Comparison of ENCODE assay signal across 17 cellular contexts in genomic region chr5:91061946-91062586, GRCh38.
A peak's percentile ranks its signal among the peaks of the same experiment; 100 is the strongest.
DNase-seq lines count a peak whose midpoint lies in the region; ATAC-seq, FAIRE-seq and TF ChIP-seq lines count a peak whose summit lies in the region.
"Had no signal": no experiment of that assay in that cellular context is flagged by ENCODE, and none has a peak within 500 bp of the region (broad histone marks: within the 10 kb centered on the region; RNA-seq: fewer than 3 reads in every experiment).

No MANE protein-coding gene starts in this region.

- no peak for TF ChIP-seq RAD21 in HepG2 (CRISPR knock-in tag; IDR thresholded peaks at IDR 0.05)

- H3K9ac ChIP-seq in HepG2 (ENCODE audit: insufficient read depth, low read depth, low read length), result no peak overlapping the region

- WGBS in HepG2 (ENCODE audit: low lambda C conversion rate), result 13% methylated on average over 4 of the region's 4 CpGs

- no TSS peak for BruUV-seq in HepG2 (replicated peaks; lab: Mats Ljungman, UMichigan)

- no peaks in the 10 kb centered on the region for H3K36me3 ChIP-seq in HepG2 (replicated peaks in 1 of 2; ENCODE audit: control insufficient read depth in 1 of 2, insufficient read depth in 2 of 2, low read length in 2 of 2)
- H3K36me3 ChIP-seq: ascending aorta had no signal

- CTCF ChIA-PET in HepG2 (lab: Yijun Ruan, JAX; ENCODE audit: low intra/inter-chr PET ratio, low total read pairs), result no interaction called here

- DNase-seq in GM12892 (ENCODE audit: insufficient read length) (no peak), epidermal melanocyte (ENCODE audit: insufficient read length, low spot score) (no peak), HepG2 (ENCODE audit: low spot score) (no peak), midbrain (lab: John Stamatoyannopoulos, UW) (no peak)
- DNase-seq in activated naive CD8-positive, alpha-beta T cell treated with anti-CD3 and anti-CD28 coated beads for 36 hours, result peak; percentile 11
- DNase-seq: activated gamma-delta T cell; MM.1S; NCI-H2081; NCI-H524; PC-3; stimulated activated CD4-positive, alpha-beta T cell treated with anti-CD3 and anti-CD28 coated beads, Interleukin-12 subunit alpha, Interleukin-12 subunit beta, amount 100 ng/mL, for 4 hours had no signal

- TF ChIP-seq EP300 in HepG2 (IDR thresholded peaks at IDR 0.05; ENCODE audit: low read depth in 2 of 2, low read length in 2 of 2) (no peak), HepG2 (CRISPR knock-in tag; IDR thresholded peaks at IDR 0.05; ENCODE audit: borderline replicate concordance) (no peak)

- ATAC-seq in GM19397 (IDR thresholded peaks at IDR 0.05; ENCODE audit: unreplicated experiment), result peak; percentile 42
- ATAC-seq in HG03342 (IDR thresholded peaks at IDR 0.05; ENCODE audit: unreplicated experiment), result peak; percentile 34
- ATAC-seq in HepG2, result no peak
- no peak for ATAC-seq in GM21528 (IDR thresholded peaks at IDR 0.05; ENCODE audit: low FRiP score, unreplicated experiment)
- ATAC-seq: PC-3, SK-N-SH treated with all-trans-retinoic acid at 6 μM for 48 hours had no signal

- intact Hi-C loops in HepG2 (cut with micrococcal nuclease; ENCODE audit: unreplicated experiment), result no loop called here

- no peaks in the 10 kb centered on the region for H3K79me2 ChIP-seq in HepG2 (ENCODE audit: insufficient read depth, low read length)

- H3K4me1 ChIP-seq in HepG2 (ENCODE audit: insufficient read depth, low read length), result no peaks in the 10 kb centered on the region; the same call in 1 of the 2 replicates

- no peak overlapping the region for H2AFZ ChIP-seq in HepG2 (ENCODE audit: low read length)

- no peaks in the 10 kb centered on the region for H3K9me3 ChIP-seq in HepG2 (ENCODE audit: low read length)
- H3K9me3 ChIP-seq: ascending aorta had no signal

- in situ Hi-C loops in HepG2 (cut with HindIII; ENCODE audit: extremely low pct_ligation_motif_present, low pct_unique_long_range_greater_than_20kb), result no loop called here

- no peak overlapping the region for H3K27ac Mint-ChIP-seq in activated naive CD8-positive, alpha-beta T cell treated with anti-CD3 and anti-CD28 coated beads for 36 hours

- H4K20me1 ChIP-seq in HepG2 (ENCODE audit: insufficient read depth, low read length), result no peaks in the 10 kb centered on the region

- H3K4me2 ChIP-seq in HepG2 (ENCODE audit: low read depth, low read length), result no peak overlapping the region

- peaks cover 4% of the 10 kb centered on the region for H3K9me3 Mint-ChIP-seq in activated naive CD8-positive, alpha-beta T cell treated with anti-CD3 and anti-CD28 coated beads for 36 hours

- TF ChIP-seq CTCF in HepG2 (CRISPR knock-in tag; IDR thresholded peaks at IDR 0.05), result no peak

- H3K4me1 Mint-ChIP-seq in activated naive CD8-positive, alpha-beta T cell treated with anti-CD3 and anti-CD28 coated beads for 36 hours, result peaks cover 39% of the 10 kb centered on the region

- POLR2A ChIA-PET in HepG2 (lab: Yijun Ruan, JAX), result no interaction called here

- no peak overlapping the region for H3K4me3 Mint-ChIP-seq in activated naive CD8-positive, alpha-beta T cell treated with anti-CD3 and anti-CD28 coated beads for 36 hours

- FAIRE-seq in GM12892 (lab: Jason Lieb, UNC) (peak; percentile 76), HepG2 (lab: Jason Lieb, UNC) (no peak)
- FAIRE-seq: colon had no signal

- no peak for TF ChIP-seq POLR2A in GM12892 (IDR thresholded peaks at IDR 0.05; ENCODE audit: low read depth, low read length)
- TF ChIP-seq POLR2A in HepG2 (IDR thresholded peaks at IDR 0.05; ENCODE audit: insufficient read depth in 1 of 2, low read depth in 2 of 2, low read length in 2 of 2), result no peak

- H3K4me3 ChIP-seq in HepG2 (replicated peaks in 1 of 3; ENCODE audit: insufficient read depth in 1 of 3, low read depth in 2 of 3, low read length in 3 of 3), result no peak overlapping the region

- peaks cover 48% of the 10 kb centered on the region for H3K27me3 Mint-ChIP-seq in activated naive CD8-positive, alpha-beta T cell treated with anti-CD3 and anti-CD28 coated beads for 36 hours

- peaks cover 5% of the 10 kb centered on the region for H3K36me3 Mint-ChIP-seq in activated naive CD8-positive, alpha-beta T cell treated with anti-CD3 and anti-CD28 coated beads for 36 hours

- H3K27ac ChIP-seq in HepG2 (ENCODE audit: extremely low read length, insufficient read depth, low read length), result no peak overlapping the region

- H3K27me3 ChIP-seq in HepG2 (ENCODE audit: control insufficient read depth in 1 of 2, insufficient read depth in 2 of 2, low read length in 2 of 2), result no peaks in the 10 kb centered on the region; a peak in 2 of 5 replicates
- H3K27me3 ChIP-seq: ascending aorta had no signal

TF ChIP-seq in HepG2, 621 proteins besides CTCF, POLR2A, EP300 and RAD21:
- no peak for TF ChIP-seq ZMAT3 (CRISPR knock-in tag; conservative IDR thresholded peaks at IDR 0.05)
- no peak for TF ChIP-seq RBAK (CRISPR knock-in tag; IDR thresholded peaks at IDR 0.05)
- TF ChIP-seq ZNF800 (CRISPR knock-in tag; IDR thresholded peaks at IDR 0.05), result no peak
- no peak for TF ChIP-seq ATF1 (CRISPR knock-in tag; IDR thresholded peaks at IDR 0.05)
- no peak for TF ChIP-seq BRF2 (CRISPR knock-in tag; IDR thresholded peaks at IDR 0.05)
- TF ChIP-seq KMT2A (CRISPR knock-in tag; IDR thresholded peaks at IDR 0.05), result no peak
- TF ChIP-seq KLF13 (CRISPR knock-in tag; IDR thresholded peaks at IDR 0.05), result no peak
- no peak for TF ChIP-seq ZNF557 (CRISPR knock-in tag; IDR thresholded peaks at IDR 0.05)
- TF ChIP-seq ZFP36L1 (CRISPR knock-in tag; IDR thresholded peaks at IDR 0.05), result no peak
- TF ChIP-seq RBM22 (optimal IDR thresholded peaks at IDR 0.05; ENCODE audit: low read length), result no peak
- TF ChIP-seq ZSCAN29 (CRISPR knock-in tag; conservative IDR thresholded peaks at IDR 0.05), result no peak
- TF ChIP-seq FOXO1 (CRISPR knock-in tag; IDR thresholded peaks at IDR 0.05), result no peak
- no peak for TF ChIP-seq ZNF275 (CRISPR knock-in tag; IDR thresholded peaks at IDR 0.05; ENCODE audit: borderline replicate concordance)
- TF ChIP-seq DMTF1 (CRISPR knock-in tag; IDR thresholded peaks at IDR 0.05), result no peak
- TF ChIP-seq CBX1 (IDR thresholded peaks at IDR 0.05; ENCODE audit: low read depth), result no peak
- no peak for TF ChIP-seq ESRRA (CRISPR knock-in tag; IDR thresholded peaks at IDR 0.05; ENCODE audit: low read depth)
- no peak for TF ChIP-seq ZNF263 (CRISPR knock-in tag; IDR thresholded peaks at IDR 0.05)
TF ChIP-seq in HepG2: peak in this region for 0.

Comparison
In these comparisons a context has a peak if more than half of its experiments do, and no peak if none do; other contexts are left out.
1. ATAC-seq: peak in GM19397 (single experiment) and HG03342 (single experiment); none in HepG2 (single experiment) and GM21528 (single experiment).